Comparison of ENCODE assay signal across 12 cellular contexts in the genomic region with DNA sequence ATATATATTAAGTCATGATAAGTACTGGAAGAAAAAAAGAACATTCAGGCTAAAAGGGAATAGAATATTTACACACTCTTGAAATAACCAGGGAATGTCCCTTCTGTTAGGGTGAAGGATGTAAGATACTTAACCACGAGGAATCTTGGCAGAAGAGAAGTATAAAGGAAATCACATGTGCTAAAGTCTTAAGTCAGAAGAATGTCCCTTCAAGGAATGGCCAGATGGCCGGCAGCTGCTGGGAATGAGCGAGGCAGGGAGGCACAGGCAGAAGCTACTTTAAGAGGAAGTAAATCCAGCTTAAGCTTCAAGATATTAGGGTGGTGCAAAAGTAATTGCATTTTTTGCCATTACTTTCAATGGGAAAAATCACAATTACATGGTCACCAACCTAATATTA. TPM values are rescaled to one million over a fixed set of nuclear protein-coding genes. Genes with fewer than 3 reads are reported as not detected.
A peak's percentile ranks its signal among the peaks of the same experiment; 100 is the strongest.
DNase-seq lines count a peak whose midpoint lies in the region; ATAC-seq and TF ChIP-seq lines count a peak whose summit lies in the region.
"Had no signal": no experiment of that assay in that cellular context is flagged by ENCODE, and none has a peak within 500 bp of the region (broad histone marks: within the 10 kb centered on the region; RNA-seq: fewer than 3 reads in every experiment).

No MANE protein-coding gene starts in this region.

- H3K4me3 ChIP-seq in AG04450 (ENCODE audit: low read depth, low read length) (no peak overlapping the region), osteoblast (ENCODE audit: insufficient read depth, low read length) (no peak overlapping the region)
- H3K4me3 ChIP-seq: K562 had no signal

- DNase-seq in AG04450 (ENCODE audit: low read depth, low spot score) (peak; percentile 84), NCI-H524 treated with DMSO at 0.1 percent for 48 hours (lab: John Stamatoyannopoulos, UW) (peak; percentile 85), fibroblast of the conjunctiva (ENCODE audit: low read depth) (peak; percentile 78), osteoblast (ENCODE audit: insufficient read length, low spot score, missing footprints) (no peak), natural killer cell (no peak), RPMI8226 (no peak), CD1c-positive myeloid dendritic cell (ENCODE audit: extremely low spot score) (no peak)
- DNase-seq: activated B cell treated with CpG ODN at 0.5 μM for 24 hours; activated effector memory CD4-positive, alpha-beta T cell treated with Interleukin-2 at 50 U/mL for 16 hours had no signal

- H3K9me3 Mint-ChIP-seq in natural killer cell: peaks cover 3 to 9% of the 10 kb centered on the region in 2 donors
- H3K9me3 Mint-ChIP-seq: activated B cell treated with CpG ODN at 0.5 μM for 24 hours, CD14-positive monocyte had no signal

- H3K27ac ChIP-seq in AG04450 (ENCODE audit: low read depth, low read length) (no peak overlapping the region), osteoblast (ENCODE audit: low read depth, low read length) (no peak overlapping the region)

- H3K27ac Mint-ChIP-seq in natural killer cell: no peak overlapping the region
- H3K27ac Mint-ChIP-seq: activated B cell treated with CpG ODN at 0.5 μM for 24 hours, CD14-positive monocyte had no signal

- POLR2A ChIA-PET in AG04450 (lab: Yijun Ruan, JAX): no interaction called here

- no peaks in the 10 kb centered on the region for H3K79me2 ChIP-seq in osteoblast (ENCODE audit: insufficient read depth, low read length)

- TF ChIP-seq CTCF in AG04450 (IDR thresholded peaks at IDR 0.05; ENCODE audit: low read depth, low read length): no peak
- no peak for TF ChIP-seq CTCF in osteoblast (IDR thresholded peaks at IDR 0.05; ENCODE audit: extremely low read depth, low read depth, low read length)
- TF ChIP-seq CTCF in natural killer cell (IDR thresholded peaks at IDR 0.05): no peak

- ATAC-seq in natural killer cell: no peak
- no peak for ATAC-seq in GM21528 (IDR thresholded peaks at IDR 0.05; ENCODE audit: low FRiP score, unreplicated experiment)
- ATAC-seq: K562 had no signal

- H4K20me1 ChIP-seq in osteoblast (ENCODE audit: insufficient read depth, low read length): no peaks in the 10 kb centered on the region

- no peaks in the 10 kb centered on the region for H3K27me3 ChIP-seq in AG04450 (ENCODE audit: control insufficient read depth, insufficient read depth, low read length)
- H3K27me3 ChIP-seq in osteoblast (ENCODE audit: insufficient read depth, low read length): no peaks in the 10 kb centered on the region

- H3K36me3 Mint-ChIP-seq in natural killer cell: no peaks in the 10 kb centered on the region
- H3K36me3 Mint-ChIP-seq: CD14-positive monocyte had no signal

- H2AFZ ChIP-seq in osteoblast (ENCODE audit: low read length): peak overlapping the region; percentile 13

- H3K4me3 Mint-ChIP-seq in natural killer cell: no peak overlapping the region
- H3K4me3 Mint-ChIP-seq: activated B cell treated with CpG ODN at 0.5 μM for 24 hours, CD14-positive monocyte had no signal

- H3K9me3 ChIP-seq in AG04450 (ENCODE audit: control insufficient read depth, insufficient read depth, low read length): no peaks in the 10 kb centered on the region
- no peaks in the 10 kb centered on the region for H3K9me3 ChIP-seq in osteoblast (ENCODE audit: low read depth, low read length)

- peaks cover 22% of the 10 kb centered on the region for H3K4me1 ChIP-seq in osteoblast (ENCODE audit: insufficient read depth, low read length)

- intact Hi-C loops in natural killer cell (cut with micrococcal nuclease): no loop called here

- H3K4me2 ChIP-seq in osteoblast (ENCODE audit: insufficient read depth, low read length): no peak overlapping the region

- H3K36me3 ChIP-seq in osteoblast (ENCODE audit: insufficient read depth, low read length): no peaks in the 10 kb centered on the region

- no peaks in the 10 kb centered on the region for H3K27me3 Mint-ChIP-seq in natural killer cell (ENCODE audit: low read depth in 2 of 2)
- H3K27me3 Mint-ChIP-seq: activated B cell treated with CpG ODN at 0.5 μM for 24 hours had no signal

- H3K4me1 Mint-ChIP-seq in natural killer cell: no peaks in the 10 kb centered on the region
- H3K4me1 Mint-ChIP-seq: activated B cell treated with CpG ODN at 0.5 μM for 24 hours, CD14-positive monocyte had no signal

- CTCF ChIA-PET in AG04450 (lab: Charles Lee): no interaction called here

RNA-seq across cellular contexts. Expression of a gene that starts 5.5 kb away (rescaled TPM):
- polyA plus RNA-seq in AG04450 (2011; rRNA removed): 4.0 and 4.6 TPM in 2 replicates
- polyA minus RNA-seq in AG04450 (2011; rRNA and poly(A)+ RNA removed): 12.5 and 12.6 TPM in 2 replicates
- 8.8 and 9.4 TPM in 2 replicates for total RNA-seq in osteoblast
- 1 to 10 TPM; 6.9 to 9.9 (median 8.9) TPM for total RNA-seq in natural killer cell

Comparison
In these comparisons a context has a peak if more than half of its experiments do, and no peak if none do; other contexts are left out.
1. DNase-seq: peak in AG04450 (single experiment), NCI-H524 treated with DMSO at 0.1 percent for 48 hours (single experiment) and fibroblast of the conjunctiva (single experiment); none in osteoblast (single experiment), natural killer cell (single experiment), RPMI8226 (single experiment) and CD1c-positive myeloid dendritic cell (single experiment).